1 cellular context compared by ENCODE assay signal in genomic region chr17:76727745-76728456, GRCh38.
TF ChIP-seq lines count a peak whose summit lies in the region.

No MANE protein-coding gene starts in this region.

TF ChIP-seq in A549, 52 proteins besides CTCF, POLR2A, EP300 and RAD21:
- TF ChIP-seq EHMT2 (IDR thresholded peaks at IDR 0.05; ENCODE audit: low read depth) = no peak
- TF ChIP-seq, protein P1, sequence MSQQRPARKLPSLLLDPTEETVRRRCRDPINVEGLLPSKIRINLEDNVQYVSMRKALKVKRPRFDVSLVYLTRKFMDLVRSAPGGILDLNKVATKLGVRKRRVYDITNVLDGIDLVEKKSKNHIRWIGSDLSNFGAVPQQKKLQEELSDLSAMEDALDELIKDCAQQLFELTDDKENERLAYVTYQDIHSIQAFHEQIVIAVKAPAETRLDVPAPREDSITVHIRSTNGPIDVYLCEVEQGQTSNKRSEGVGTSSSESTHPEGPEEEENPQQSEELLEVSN (IDR thresholded peaks at IDR 0.05; ENCODE audit: borderline replicate concordance, low read depth) = no peak
- TF ChIP-seq ZFP36 (IDR thresholded peaks at IDR 0.05; ENCODE audit: borderline replicate concordance, partially characterized antibody) = no peak
- no peak for TF ChIP-seq CHD2 (IDR thresholded peaks at IDR 0.05; ENCODE audit: low read length, partially characterized antibody)
- TF ChIP-seq REST (IDR thresholded peaks at IDR 0.05) = no peak
- TF ChIP-seq SREBF2 (IDR thresholded peaks at IDR 0.05) = no peak
- TF ChIP-seq KDM1A (IDR thresholded peaks at IDR 0.05; ENCODE audit: low read depth) = no peak
TF ChIP-seq in A549: peak in this region for 0.
